Comparison of ENCODE assay signal across 11 cellular contexts in the genomic region with DNA sequence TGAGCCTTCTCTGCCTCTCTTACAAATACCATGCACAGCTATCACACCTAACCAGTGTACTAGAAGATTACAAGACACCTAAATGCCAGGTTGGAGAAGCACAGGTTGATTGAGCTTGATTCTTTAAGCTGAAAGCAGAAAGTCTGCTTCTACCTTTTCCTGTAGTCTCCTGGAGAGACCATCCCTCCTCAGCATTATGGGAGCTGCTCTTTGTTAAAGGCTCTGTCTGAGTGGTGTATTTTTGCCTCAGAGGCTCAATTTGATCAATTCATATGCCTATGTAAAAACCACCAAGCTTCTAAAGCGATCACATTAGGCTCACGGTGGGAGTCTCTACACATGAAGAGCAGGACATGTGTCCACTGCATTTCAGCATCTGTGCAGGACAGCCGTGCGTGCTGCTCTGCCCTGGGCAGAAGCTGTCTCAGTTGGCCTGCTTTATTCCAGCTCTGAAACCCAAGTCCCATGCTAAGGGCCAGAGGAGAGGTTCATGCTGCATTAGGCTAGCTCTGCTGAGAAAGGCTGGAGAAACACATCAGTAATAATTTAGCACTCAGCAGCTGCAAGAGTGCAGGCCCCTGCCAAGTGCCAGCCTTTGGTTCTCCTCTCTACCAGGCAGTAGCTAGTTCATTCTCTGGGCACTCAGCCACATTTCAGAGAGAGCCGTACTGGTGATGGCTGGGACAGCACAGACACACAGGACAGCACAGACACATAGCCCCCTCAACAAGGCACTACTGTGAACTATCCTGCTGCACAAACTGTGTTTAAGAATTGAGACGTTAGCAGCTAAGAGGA. TPM values are rescaled to one million over a fixed set of nuclear protein-coding genes. Genes with fewer than 3 reads are reported as not detected.
A peak's percentile ranks its signal among the peaks of the same experiment; 100 is the strongest.
DNase-seq lines count a peak whose midpoint lies in the region; ATAC-seq and TF ChIP-seq lines count a peak whose summit lies in the region.
"Had no signal": no experiment of that assay in that cellular context is flagged by ENCODE, and none has a peak within 500 bp of the region (broad histone marks: within the 10 kb centered on the region; RNA-seq: fewer than 3 reads in every experiment).

No MANE protein-coding gene starts in this region.

- intact Hi-C loops in lower lobe of right lung (cut with DNase I) = no loop called here
- intact Hi-C loops in activated naive CD4-positive, alpha-beta T cell treated with anti-CD3 and anti-CD28 coated beads for 36 hours (cut with micrococcal nuclease) = no loop called here

- H3K27me3 ChIP-seq in lower lobe of right lung (ENCODE audit: low read depth) = no peaks in the 10 kb centered on the region
- H3K27me3 ChIP-seq: BLaER1 had no signal

- peak overlapping the region; percentile 12 to 86 (median 81) for H3K27ac Mint-ChIP-seq in nephron
- no peak overlapping the region for H3K27ac Mint-ChIP-seq in activated naive CD4-positive, alpha-beta T cell treated with anti-CD3 and anti-CD28 coated beads for 36 hours

- no peaks in the 10 kb centered on the region for H3K36me3 Mint-ChIP-seq in nephron (ENCODE audit: low read depth)
- peaks cover 2% of the 10 kb centered on the region for H3K36me3 Mint-ChIP-seq in activated naive CD4-positive, alpha-beta T cell treated with anti-CD3 and anti-CD28 coated beads for 36 hours (ENCODE audit: low read depth)

- no peaks in the 10 kb centered on the region for H3K27me3 Mint-ChIP-seq in nephron (ENCODE audit: low read depth)
- no peaks in the 10 kb centered on the region for H3K27me3 Mint-ChIP-seq in activated naive CD4-positive, alpha-beta T cell treated with anti-CD3 and anti-CD28 coated beads for 36 hours (ENCODE audit: low read depth)

- peak overlapping the region in 1 of 3 experiments; percentile 41 for H3K4me3 Mint-ChIP-seq in nephron
- H3K4me3 Mint-ChIP-seq in activated naive CD4-positive, alpha-beta T cell treated with anti-CD3 and anti-CD28 coated beads for 36 hours = no peak overlapping the region

- H3K4me1 ChIP-seq in lower lobe of right lung = peaks cover 8% of the 10 kb centered on the region
- H3K4me1 ChIP-seq: BLaER1 had no signal

- H3K9me3 ChIP-seq in lower lobe of right lung = no peaks in the 10 kb centered on the region
- H3K9me3 ChIP-seq: BLaER1 had no signal

- CTCF ChIA-PET in activated naive CD4-positive, alpha-beta T cell treated with anti-CD3 and anti-CD28 coated beads for 36 hours (lab: Charles Lee) = no interaction called here

- no peaks in the 10 kb centered on the region for H3K36me3 ChIP-seq in lower lobe of right lung
- H3K36me3 ChIP-seq: BLaER1 had no signal

- no peaks in the 10 kb centered on the region for H3K9me3 Mint-ChIP-seq in nephron
- no peaks in the 10 kb centered on the region for H3K9me3 Mint-ChIP-seq in activated naive CD4-positive, alpha-beta T cell treated with anti-CD3 and anti-CD28 coated beads for 36 hours

- H3K27ac ChIP-seq in caudate nucleus (ENCODE audit: low read depth, low read length) = peak overlapping the region; percentile 81
- no peak overlapping the region for H3K27ac ChIP-seq in lower lobe of right lung
- H3K27ac ChIP-seq: BLaER1 had no signal

- peaks cover 32% of the 10 kb centered on the region for H3K4me1 Mint-ChIP-seq in nephron
- peaks cover 13% of the 10 kb centered on the region for H3K4me1 Mint-ChIP-seq in activated naive CD4-positive, alpha-beta T cell treated with anti-CD3 and anti-CD28 coated beads for 36 hours (ENCODE audit: low read depth)

- peak; percentile 98 for DNase-seq in Ammon's horn (ENCODE audit: low spot score)
- peak; percentile 73 for DNase-seq in NCI-H2029 treated with DMSO at 0.1 percent for 48 hours (lab: John Stamatoyannopoulos, UW)
- peak; percentile 1 to 98 (median 85) for DNase-seq in caudate nucleus (lab: John Stamatoyannopoulos, UW)
- no peak for DNase-seq in activated CD8-positive, alpha-beta memory T cell treated with anti-CD3 and anti-CD28 coated beads, Interleukin-2, amount 50 U/mL, for 4 hours
- no peak for DNase-seq in lower lobe of right lung
- DNase-seq in activated naive CD4-positive, alpha-beta T cell treated with anti-CD3 and anti-CD28 coated beads for 36 hours = no peak
- DNase-seq: activated naive CD4-positive, alpha-beta T cell treated with Interleukin-2 at 50 U/mL for 16 hours; NCI-H82 had no signal

- TF ChIP-seq CTCF in nephron (IDR thresholded peaks at IDR 0.05; ENCODE audit: unreplicated experiment in 3 of 3) (no peak), lower lobe of right lung (IDR thresholded peaks at IDR 0.05) (no peak)

- H3K4me3 ChIP-seq in lower lobe of right lung = no peak overlapping the region
- H3K4me3 ChIP-seq: BLaER1 had no signal

- ATAC-seq in lower lobe of right lung = no peak
- ATAC-seq in HG03457 (IDR thresholded peaks at IDR 0.05; ENCODE audit: unreplicated experiment) = no peak

RNA-seq across cellular contexts. Expression of gene TMEM167A, which starts 41.6 kb away (rescaled TPM):
- total RNA-seq in lower lobe of right lung = 89.9 TPM
- total RNA-seq in activated naive CD4-positive, alpha-beta T cell treated with anti-CD3 and anti-CD28 coated beads for 36 hours = 10 to 100 TPM; 58.8 to 64.4 TPM

RNA-seq across cellular contexts. Expression of gene XRCC4, which starts 41.8 kb away (rescaled TPM):
- total RNA-seq in lower lobe of right lung = 9.2 TPM
- total RNA-seq in activated naive CD4-positive, alpha-beta T cell treated with anti-CD3 and anti-CD28 coated beads for 36 hours = 10 to 100 TPM; 12.1 to 12.8 TPM

Comparison
In these comparisons a context has a peak if more than half of its experiments do, and no peak if none do; other contexts are left out.
1. DNase-seq: peak in Ammon's horn (single experiment), NCI-H2029 treated with DMSO at 0.1 percent for 48 hours (single experiment) and caudate nucleus (61 of 61); none in activated CD8-positive, alpha-beta memory T cell treated with anti-CD3 and anti-CD28 coated beads, Interleukin-2, amount 50 U/mL, for 4 hours (single experiment), lower lobe of right lung (single experiment) and activated naive CD4-positive, alpha-beta T cell treated with anti-CD3 and anti-CD28 coated beads for 36 hours (single experiment).